In genomic region chr13:30577381-30577780, GRCh38 we compare ENCODE assay signal across 9 cellular contexts. TPM values are rescaled to one million over a fixed set of nuclear protein-coding genes. Genes with fewer than 3 reads are reported as not detected.
A peak's percentile ranks its signal among the peaks of the same experiment; 100 is the strongest.
DNase-seq lines count a peak whose midpoint lies in the region; ATAC-seq, FAIRE-seq and TF ChIP-seq lines count a peak whose summit lies in the region.
"Had no signal": no experiment of that assay in that cellular context is flagged by ENCODE, and none has a peak within 500 bp of the region (broad histone marks: within the 10 kb centered on the region; RNA-seq: fewer than 3 reads in every experiment).

No MANE protein-coding gene starts in this region.

- no peaks in the 10 kb centered on the region for H3K27me3 Mint-ChIP-seq in T-cell

- H3K4me3 Mint-ChIP-seq in T-cell = peak overlapping the region in 2 of 3 donors; percentile 14 to 15

- POLR2A ChIA-PET in T-cell (lab: Charles Lee) = interaction anchor here in 1 of 2 donors (0.5 to 0.6 kb wide), 2 partner anchors 87 to 655 kb away, joined by 5 to 8 read pairs; no protein-coding TSS in a partner anchor

- TF ChIP-seq CTCF in bronchial epithelial cell (IDR thresholded peaks at IDR 0.05; ENCODE audit: insufficient read depth, low read length, severe bottlenecking) (no peak), uterus (IDR thresholded peaks at IDR 0.05) (no peak)

- TF ChIP-seq POLR2A in uterus (IDR thresholded peaks at IDR 0.05) = no peak

- H3K4me1 Mint-ChIP-seq in T-cell = peaks cover 22 to 36% (median 32%) of the 10 kb centered on the region in 3 donors

- ATAC-seq in GM18868 (IDR thresholded peaks at IDR 0.05; ENCODE audit: unreplicated experiment) (peak; percentile 63), HG03108 (IDR thresholded peaks at IDR 0.05; ENCODE audit: unreplicated experiment) (peak; percentile 73), T-cell (replicated peaks in 1 of 4) (peak; percentile 10 to 52 (median 43))

- H3K36me3 ChIP-seq in bronchial epithelial cell (ENCODE audit: control insufficient read depth, insufficient read depth, low read length) = no peaks in the 10 kb centered on the region
- H3K36me3 ChIP-seq in uterus = no peaks in the 10 kb centered on the region

- DNase-seq in T-cell (peak in 14 of 34 experiments; percentile 3 to 38 (median 14)), bronchial epithelial cell (ENCODE audit: low read depth) (peak; percentile 89), NCI-H2081 treated with DMSO at 0.1 percent for 48 hours (lab: John Stamatoyannopoulos, UW) (no peak), NCI-H748 treated with DMSO at 0.1 percent for 48 hours (lab: John Stamatoyannopoulos, UW) (no peak), uterus (no peak)
- DNase-seq in stimulated activated CD4-positive, alpha-beta T cell treated with anti-CD3 and anti-CD28 coated beads, Interleukin-2, amount 100 ng/mL, for 24 hours = peak; percentile 31 to 37
- DNase-seq: right cardiac atrium had no signal

- no peaks in the 10 kb centered on the region for H3K27me3 ChIP-seq in bronchial epithelial cell (ENCODE audit: control insufficient read depth, insufficient read depth, low read length)
- no peaks in the 10 kb centered on the region for H3K27me3 ChIP-seq in uterus

- FAIRE-seq in bronchial epithelial cell (lab: Jason Lieb, UNC) = peak; percentile 95

- H3K4me1 ChIP-seq in uterus = no peaks in the 10 kb centered on the region

- intact Hi-C loops in uterus (cut with DNase I; ENCODE audit: low total_unique reads) = loop anchor here (10.0 kb wide), 1 partner anchor 113 kb away; the partner anchor contains the start of gene HMGB1

- H3K27ac ChIP-seq in uterus = no peak overlapping the region

- H3K9me3 ChIP-seq in uterus = no peaks in the 10 kb centered on the region

- no peak overlapping the region for H3K4me3 ChIP-seq in bronchial epithelial cell (ENCODE audit: low read depth, low read length)
- no peak overlapping the region for H3K4me3 ChIP-seq in uterus

- H3K9me3 Mint-ChIP-seq in T-cell = no peaks in the 10 kb centered on the region

- no peak overlapping the region for H3K27ac Mint-ChIP-seq in T-cell

- no peaks in the 10 kb centered on the region for H3K36me3 Mint-ChIP-seq in T-cell

- CTCF ChIA-PET in T-cell (lab: Charles Lee) = interaction anchor here in 1 of 2 donors (1.2 to 1.6 kb wide), 3 partner anchors 8 to 39 kb away, joined by 3 to 6 read pairs (median 3); no protein-coding TSS in a partner anchor

RNA-seq across cellular contexts. Expression of gene USPL1, which starts 40.3 kb away (rescaled TPM):
- total RNA-seq in T-cell (10 to 100 TPM; 24.1 to 32.9 (median 26.7) TPM), bronchial epithelial cell (6.8 and 20.0 TPM in 2 replicates), uterus (10 to 100 TPM; 19.7 to 62.1 (median 27.1) TPM)

Comparison
In these comparisons a context has a peak if more than half of its experiments do, and no peak if none do; other contexts are left out.
1. DNase-seq: peak in bronchial epithelial cell (single experiment) and stimulated activated CD4-positive, alpha-beta T cell treated with anti-CD3 and anti-CD28 coated beads, Interleukin-2, amount 100 ng/mL, for 24 hours (2 of 2); none in NCI-H2081 treated with DMSO at 0.1 percent for 48 hours (single experiment), NCI-H748 treated with DMSO at 0.1 percent for 48 hours (single experiment) and uterus (0 of 2).
2. Peak in every context shown above with its lines, with median percentiles within 50 percentile points of each other: ATAC-seq.